ENCODE assay signal across 8 cellular contexts in genomic region chr19:37719111-37719926, GRCh38. TPM values are rescaled to one million over a fixed set of nuclear protein-coding genes. Genes with fewer than 3 reads are reported as not detected.
DNase-seq lines count a peak whose midpoint lies in the region; ATAC-seq and TF ChIP-seq lines count a peak whose summit lies in the region.

TSS of gene ZNF607 (minus strand) at chr19:37719761. CDS start at chr19:37711618, 8,143 bp downstream.

- H3K4me3 Mint-ChIP-seq in activated T-helper 2 cell treated with anti-CD3 and anti-CD28 coated beads, Interferon-gamma antibody, Interleukin-2, Interleukin-4, amounts not matched to agents 10 μg/mL and 5 μg/mL and 100 μg/mL, durations not matched to agents 14 hours and 24 hours and 36 hours (ENCODE audit: low read depth): peak within 1 kb of the TSS; percentile 87
- peak within 1 kb of the TSS; percentile 90 to 97 (median 95) for H3K4me3 Mint-ChIP-seq in nephron

- intact Hi-C loops in Panc1 (cut with micrococcal nuclease; ENCODE audit: unreplicated experiment): no loop called here
- intact Hi-C loops in activated T-helper 2 cell treated with anti-CD3 and anti-CD28 coated beads, Interferon-gamma antibody, Interleukin-2, Interleukin-4, amounts not matched to agents 10 μg/mL and 5 μg/mL and 100 μg/mL, durations not matched to agents 14 hours and 24 hours and 36 hours (cut with micrococcal nuclease): loop anchor here (1.0 kb wide), 2 partner anchors 60 to 348 kb away; partner anchors contain the start of genes ZNF527 and ZNF573

- H3K4me3 ChIP-seq in Panc1 (ENCODE audit: low read depth in 2 of 2, low read length in 2 of 2) (peak within 1 kb of the TSS; percentile 78 to 87), fibroblast of the aortic adventitia (ENCODE audit: low read depth, low read length) (peak within 1 kb of the TSS; percentile 90)

- peaks cover 21% of the 10 kb centered on the region for H3K9me3 ChIP-seq in Panc1 (ENCODE audit: control insufficient read depth, insufficient read depth, low read depth, low read length)

- H3K36me3 ChIP-seq in Panc1 (ENCODE audit: control insufficient read depth, insufficient read depth, low read length): no peaks in the 10 kb centered on the region

- peak within 1 kb of the TSS; percentile 71 for H3K27ac Mint-ChIP-seq in activated T-helper 2 cell treated with anti-CD3 and anti-CD28 coated beads, Interferon-gamma antibody, Interleukin-2, Interleukin-4, amounts not matched to agents 10 μg/mL and 5 μg/mL and 100 μg/mL, durations not matched to agents 14 hours and 24 hours and 36 hours
- H3K27ac Mint-ChIP-seq in nephron: peak within 1 kb of the TSS; percentile 57 to 96 (median 84)

- ATAC-seq in GM21390 (IDR thresholded peaks at IDR 0.05; ENCODE audit: unreplicated experiment) (peak; percentile 82), Panc1 (peak; percentile 99)
- peak; percentile 97 for ATAC-seq in stimulated activated naive CD8-positive, alpha-beta T cell treated with anti-CD3 and anti-CD28 coated beads, Interleukin-15, Interleukin-2, amounts not matched to agents 100 U/mL and 50 U/mL, for 24 hours

- TF ChIP-seq CTCF in Panc1 (IDR thresholded peaks at IDR 0.05): peak; percentile 88
- peak; percentile 66 for TF ChIP-seq CTCF in fibroblast of the aortic adventitia (IDR thresholded peaks at IDR 0.05; ENCODE audit: insufficient read depth, low read length)
- TF ChIP-seq CTCF in nephron (IDR thresholded peaks at IDR 0.05; ENCODE audit: unreplicated experiment in 3 of 3): peak; percentile 55 to 66 (median 56)

- CTCF ChIA-PET in Panc1 (lab: Charles Lee): interaction anchor here (1.1 kb wide), 1 partner anchor 178 kb away, joined by 8 read pairs; no protein-coding TSS in a partner anchor

- H3K36me3 Mint-ChIP-seq in activated T-helper 2 cell treated with anti-CD3 and anti-CD28 coated beads, Interferon-gamma antibody, Interleukin-2, Interleukin-4, amounts not matched to agents 10 μg/mL and 5 μg/mL and 100 μg/mL, durations not matched to agents 14 hours and 24 hours and 36 hours (ENCODE audit: low read depth): peaks cover 15% of the 10 kb centered on the region
- H3K36me3 Mint-ChIP-seq in nephron (ENCODE audit: low read depth): peaks cover 39% of the 10 kb centered on the region

- BruUV-seq in Panc1 (replicated peaks; lab: Mats Ljungman, UMichigan): TSS peak; percentile 81

- no peaks in the 10 kb centered on the region for H3K27me3 ChIP-seq in Panc1 (ENCODE audit: control insufficient read depth, insufficient read depth, low read length)

- H3K9me3 Mint-ChIP-seq in activated T-helper 2 cell treated with anti-CD3 and anti-CD28 coated beads, Interferon-gamma antibody, Interleukin-2, Interleukin-4, amounts not matched to agents 10 μg/mL and 5 μg/mL and 100 μg/mL, durations not matched to agents 14 hours and 24 hours and 36 hours: peaks cover 38% of the 10 kb centered on the region
- peaks cover 16% of the 10 kb centered on the region for H3K9me3 Mint-ChIP-seq in nephron

- peak within 1 kb of the TSS; percentile 82 for H3K27ac ChIP-seq in Panc1 (ENCODE audit: low read length)

- POLR2A ChIA-PET in Panc1 (lab: Charles Lee): interaction anchor here (0.6 kb wide), 1 partner anchor 88 kb away, joined by 6 read pairs; no protein-coding TSS in a partner anchor

- peaks cover 6% of the 10 kb centered on the region for H3K4me1 Mint-ChIP-seq in activated T-helper 2 cell treated with anti-CD3 and anti-CD28 coated beads, Interferon-gamma antibody, Interleukin-2, Interleukin-4, amounts not matched to agents 10 μg/mL and 5 μg/mL and 100 μg/mL, durations not matched to agents 14 hours and 24 hours and 36 hours (ENCODE audit: low read depth)
- peaks cover 12% of the 10 kb centered on the region for H3K4me1 Mint-ChIP-seq in nephron

- DNase-seq in Caki2 (ENCODE audit: low read depth) (peak; percentile 91), HuH-7 (ENCODE audit: low spot score) (peak; percentile 97), Panc1 (ENCODE audit: low read depth, low spot score) (peak; percentile 87), fibroblast of the aortic adventitia (ENCODE audit: low read depth) (peak; percentile 88)
- peak; percentile 72 for DNase-seq in activated T-helper 2 cell treated with anti-CD3 and anti-CD28 coated beads, Interferon-gamma antibody, Interleukin-2, Interleukin-4, amounts not matched to agents 10 μg/mL and 5 μg/mL and 100 μg/mL, durations not matched to agents 14 hours and 24 hours and 36 hours (ENCODE audit: low spot score)
- peak; percentile 89 for DNase-seq in stimulated activated naive CD8-positive, alpha-beta T cell treated with anti-CD3 and anti-CD28 coated beads, Interleukin-15, Interleukin-2, amounts not matched to agents 100 U/mL and 50 U/mL, for 24 hours

- peaks cover 5% of the 10 kb centered on the region; the same call in 1 of the 2 replicates for H3K4me1 ChIP-seq in Panc1 (ENCODE audit: control insufficient read depth, insufficient read depth, low read length)

- H3K27me3 Mint-ChIP-seq in activated T-helper 2 cell treated with anti-CD3 and anti-CD28 coated beads, Interferon-gamma antibody, Interleukin-2, Interleukin-4, amounts not matched to agents 10 μg/mL and 5 μg/mL and 100 μg/mL, durations not matched to agents 14 hours and 24 hours and 36 hours (ENCODE audit: low read depth): no peaks in the 10 kb centered on the region
- no peaks in the 10 kb centered on the region for H3K27me3 Mint-ChIP-seq in nephron (ENCODE audit: low read depth)

- in situ Hi-C loops in Caki2 (cut with HindIII; ENCODE audit: low pct_unique_long_range_greater_than_20kb, low sequenced_read_pairs): no loop called here
- in situ Hi-C loops in Panc1 (cut with HindIII; ENCODE audit: low pct_unique_long_range_greater_than_20kb, low sequenced_read_pairs): no loop called here

RNA-seq across cellular contexts. Expression of gene ZNF607, which starts in this region (rescaled TPM):
- total RNA-seq in Caki2 (2014; rRNA removed; shearing (Covaris generic); ENCODE audit: low replicate concordance): 10.6 and 17.5 TPM in 2 replicates
- total RNA-seq in Panc1 (2021; ENCODE audit: unreplicated experiment) (17.3 TPM), fibroblast of the aortic adventitia (ENCODE audit: low replicate concordance) (3.2 and 4.9 TPM in 2 replicates)
- 6.1 TPM for polyA plus RNA-seq in Panc1 (2012; ENCODE audit: insufficient read length)
- 2.7 and 3.0 TPM in 2 replicates for total RNA-seq in activated T-helper 2 cell treated with anti-CD3 and anti-CD28 coated beads, Interferon-gamma antibody, Interleukin-2, Interleukin-4, amounts not matched to agents 10 μg/mL and 5 μg/mL and 100 μg/mL, durations not matched to agents 14 hours and 24 hours and 36 hours

Comparison
In these comparisons a context has a peak if more than half of its experiments do, and no peak if none do; other contexts are left out.
1. Peak in every context shown above with its lines: DNase-seq, ATAC-seq, H3K4me3 ChIP-seq and H3K27ac ChIP-seq.